In the genomic region with DNA sequence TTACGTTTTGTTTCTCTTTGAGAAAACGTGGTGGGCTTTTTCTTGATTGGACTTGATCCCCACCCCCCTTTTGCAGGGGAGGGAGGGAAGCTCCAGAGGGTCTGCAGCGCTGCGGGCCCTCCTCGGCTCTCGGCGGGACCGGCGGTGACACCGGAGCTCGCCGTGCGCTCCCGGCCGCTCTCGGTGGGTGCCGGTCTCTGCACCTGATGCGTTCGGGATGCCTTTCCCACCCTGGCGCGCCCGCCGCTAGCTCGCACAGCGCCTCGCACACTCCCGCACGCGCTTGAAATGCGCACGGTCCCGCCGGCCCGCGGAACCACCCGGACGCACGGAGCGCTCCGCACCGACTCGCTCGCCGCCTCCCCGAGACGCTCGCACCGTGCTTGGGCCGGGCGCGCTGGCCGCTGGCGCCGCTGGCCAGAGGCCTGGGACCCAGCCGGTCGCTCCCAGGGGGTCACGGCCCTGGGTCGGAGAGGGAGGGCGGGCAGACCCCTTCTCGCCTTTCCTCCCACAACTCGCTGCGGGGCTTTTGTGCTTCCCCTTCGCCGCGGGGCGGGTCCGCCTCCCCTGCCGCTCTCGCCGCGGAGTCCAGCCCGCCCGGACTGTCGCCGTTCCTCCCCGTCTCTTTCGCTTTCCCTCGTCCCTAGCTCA, we compare ENCODE assay signal across 8 cellular contexts.
DNase-seq lines count a peak whose midpoint lies in the region; TF ChIP-seq lines count a peak whose summit lies in the region.

No MANE protein-coding gene starts in this region.

- in situ Hi-C loops in GM13976 (cut with MboI; ENCODE audit: low sequenced_read_pairs, unreplicated experiment): no loop called here

- TF ChIP-seq CTCF in GM13976 (IDR thresholded peaks at IDR 0.05; ENCODE audit: borderline replicate concordance, control extremely low read depth, extremely low read depth, insufficient read depth, missing control alignments): no peak

- DNase-seq in C1 segment of cervical spinal cord (lab: John Stamatoyannopoulos, UW): peak in 8 of 14 donors; percentile 42 to 82 (median 56)
- DNase-seq in KG1 (lab: John Stamatoyannopoulos, UW): peak; percentile 53
- peak; percentile 69 for DNase-seq in astrocyte of the hippocampus (ENCODE audit: low read depth, low spot score)
- no peak for DNase-seq in skeletal muscle cell (ENCODE audit: low read depth)
- no peak for DNase-seq in GM13976 (ENCODE audit: low spot score)
- no peak for DNase-seq in RKO (ENCODE audit: low spot score)
- no peak for DNase-seq in NCI-H1694 treated with DMSO at 0.1 percent for 48 hours (lab: John Stamatoyannopoulos, UW)

- H3K4me3 ChIP-seq in iPS-11a (ENCODE audit: low read depth, low read length): peak overlapping the region; percentile 70
- peak overlapping the region; percentile 89 for H3K4me3 ChIP-seq in skeletal muscle cell (ENCODE audit: low read depth, low read length)

Comparison
In these comparisons a context has a peak if more than half of its experiments do, and no peak if none do; other contexts are left out.
1. DNase-seq: peak in C1 segment of cervical spinal cord (8 of 14), KG1 (single experiment) and astrocyte of the hippocampus (single experiment); none in skeletal muscle cell (single experiment), GM13976 (single experiment), RKO (single experiment) and NCI-H1694 treated with DMSO at 0.1 percent for 48 hours (single experiment).